ENCODE assay signal across 35 cellular contexts in the genomic region with DNA sequence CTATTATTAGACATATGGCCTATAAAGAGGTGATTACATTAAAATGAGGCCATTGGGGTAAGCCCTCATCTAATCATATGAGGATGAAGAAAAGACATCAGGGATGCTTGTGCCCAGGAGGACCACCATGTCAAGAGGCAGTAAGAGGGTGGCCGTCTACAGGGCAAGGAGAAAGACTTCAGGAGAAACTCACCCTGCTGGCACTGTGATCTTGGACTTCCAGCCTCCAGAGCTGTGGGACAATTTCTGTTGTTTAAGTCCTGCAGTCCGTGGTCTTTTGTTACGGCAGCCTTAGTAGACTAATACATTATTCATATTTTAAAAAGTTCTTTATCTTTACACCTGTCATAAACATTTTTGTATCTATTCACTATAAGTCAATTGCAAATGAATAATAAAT.
"Had no signal": no experiment of that assay in that cellular context is flagged by ENCODE, and none has a peak within 500 bp of the region (broad histone marks: within the 10 kb centered on the region; RNA-seq: fewer than 3 reads in every experiment).

No MANE protein-coding gene starts in this region.

- H3K9me3 ChIP-seq: MG63 had no signal

- H3K27me3 ChIP-seq: MG63 had no signal

- H3K4me3 ChIP-seq: MG63 had no signal

- H3K36me3 ChIP-seq: MG63 had no signal

- DNase-seq: Kasumi-1, MG63, MM.1S, MV-4-11, NCI-H1048, NCI-H1092, NCI-H1092 treated with DMSO at 0.1 percent for 48 hours, NCI-H1105, NCI-H1105 treated with DMSO at 0.1 percent for 48 hours, NCI-H1417, NCI-H1417 treated with DMSO at 0.1 percent for 48 hours, NCI-H1436, NCI-H1436 treated with DMSO at 0.1 percent for 48 hours, NCI-H146, NCI-H1694, NCI-H1694 treated with DMSO at 0.1 percent for 48 hours, NCI-H187, NCI-H187 treated with DMSO at 0.1 percent for 48 hours, NCI-H1930, NCI-H2029, NCI-H2029 treated with DMSO at 0.1 percent for 48 hours, NCI-H2081, NCI-H2081 treated with DMSO at 0.1 percent for 48 hours, NCI-H2107, NCI-H2171, NCI-H2171 treated with DMSO at 0.1 percent for 48 hours, NCI-H2227 treated with DMSO at 0.1 percent for 48 hours, NCI-H226, NCI-H345, NCI-H446, NCI-H446 treated with DMSO at 0.1 percent for 48 hours, NCI-H510A, NCI-H510A treated with DMSO at 0.1 percent for 48 hours, NCI-H524, NCI-H524 treated with DMSO at 0.1 percent for 48 hours had no signal
